In genomic region chr3:58034738-58035511, GRCh38 we compare ENCODE assay signal across 8 cellular contexts. TPM values are rescaled to one million over a fixed set of nuclear protein-coding genes. Genes with fewer than 3 reads are reported as not detected.
DNase-seq lines count a peak whose midpoint lies in the region; ATAC-seq and TF ChIP-seq lines count a peak whose summit lies in the region.

No MANE protein-coding gene starts in this region.

- no peak for TF ChIP-seq EP300 in SK-N-SH (IDR thresholded peaks at IDR 0.05; ENCODE audit: borderline replicate concordance in 1 of 2, low read depth in 1 of 2, low read length in 1 of 2)

- TF ChIP-seq RAD21 in SK-N-SH (IDR thresholded peaks at IDR 0.05; ENCODE audit: low read length), result no peak

- peaks cover 53% of the 10 kb centered on the region for H3K4me1 Mint-ChIP-seq in stimulated activated memory B cell treated with anti-CD40 and anti-IgM and Interleukin-4, amounts not matched to agents 10 μg/mL and 1 μg/mL and 100 μg/mL, for 72 hours

- no peak overlapping the region for H3K4me3 ChIP-seq in SK-N-SH (ENCODE audit: low read depth in 2 of 2, low read length in 1 of 2)

- no peaks in the 10 kb centered on the region for H3K9me3 ChIP-seq in SK-N-SH

- H3F3A ChIP-seq in SK-N-SH (replicated peaks; ENCODE audit: insufficient read depth), result peaks cover 19% of the 10 kb centered on the region

- peak overlapping the region; percentile 50 for H3K4me3 Mint-ChIP-seq in stimulated activated memory B cell treated with anti-CD40 and anti-IgM and Interleukin-4, amounts not matched to agents 10 μg/mL and 1 μg/mL and 100 μg/mL, for 72 hours

- ATAC-seq in GM18499 (IDR thresholded peaks at IDR 0.05; ENCODE audit: insufficient read depth, unreplicated experiment) (peak; percentile 90), GM21515 (IDR thresholded peaks at IDR 0.05; ENCODE audit: unreplicated experiment) (peak; percentile 94), HG03558 (IDR thresholded peaks at IDR 0.05; ENCODE audit: extremely low read depth, unreplicated experiment) (peak; percentile 91)
- peak; percentile 95 for ATAC-seq in stimulated activated memory B cell treated with anti-CD40 and anti-IgM and Interleukin-4, amounts not matched to agents 10 μg/mL and 1 μg/mL and 100 μg/mL, for 72 hours

- no peak for TF ChIP-seq CTCF in SK-N-SH (IDR thresholded peaks at IDR 0.05)

- H2AFZ ChIP-seq in SK-N-SH (ENCODE audit: low read depth), result no peak overlapping the region

- peaks cover 62% of the 10 kb centered on the region for H4K20me1 ChIP-seq in SK-N-SH (ENCODE audit: insufficient read depth)

- peak; percentile 75 for DNase-seq in central memory CD4-positive, alpha-beta T cell
- no peak for DNase-seq in pons (ENCODE audit: low spot score)
- no peak for DNase-seq in SK-N-SH
- DNase-seq in ACHN, result no peak

- peak overlapping the region; percentile 91 for H3K27ac Mint-ChIP-seq in stimulated activated memory B cell treated with anti-CD40 and anti-IgM and Interleukin-4, amounts not matched to agents 10 μg/mL and 1 μg/mL and 100 μg/mL, for 72 hours

- H3K9me2 ChIP-seq in SK-N-SH, result no peaks in the 10 kb centered on the region

- peak overlapping the region in 1 of 2 experiments; percentile 38; a peak in 2 of 4 replicates for H3K27ac ChIP-seq in SK-N-SH (ENCODE audit: low read depth in 2 of 2, low read length in 1 of 2)

- POLR2A ChIA-PET in SK-N-SH (lab: Yijun Ruan, JAX), result no interaction called here

- no peaks in the 10 kb centered on the region for H3K27me3 ChIP-seq in SK-N-SH (ENCODE audit: insufficient read depth)

- no peak overlapping the region for H3K4me2 ChIP-seq in SK-N-SH

- no peaks in the 10 kb centered on the region for H3K36me3 ChIP-seq in SK-N-SH (replicated peaks in 1 of 2; ENCODE audit: control insufficient read depth in 1 of 2, insufficient read depth in 2 of 2, low read length in 1 of 2)

- WGBS in SK-N-SH (ENCODE audit: low lambda C conversion rate), result 80% methylated on average over 6 of the region's 6 CpGs

- peaks cover 8 to 13% of the 10 kb centered on the region in 2 experiments; a peak in 3 of 4 replicates for H3K4me1 ChIP-seq in SK-N-SH (ENCODE audit: control insufficient read depth in 1 of 2, insufficient read depth in 2 of 2, low read depth in 1 of 2, low read length in 1 of 2)

- in situ Hi-C loops in ACHN (cut with HindIII; ENCODE audit: low pct_ligation_motif_present, low pct_unique_long_range_greater_than_20kb, low sequenced_read_pairs), result no loop called here

- peaks cover 100% of the 10 kb centered on the region for H3K79me2 ChIP-seq in SK-N-SH (ENCODE audit: insufficient read depth)

- CTCF ChIA-PET in SK-N-SH (lab: Yijun Ruan, JAX), result interaction anchor here (0.6 to 1.3 kb wide), 2 partner anchors 27 to 233 kb away, joined by 3 to 4 read pairs; no protein-coding TSS in a partner anchor

- no peaks in the 10 kb centered on the region for H3K27me3 Mint-ChIP-seq in stimulated activated memory B cell treated with anti-CD40 and anti-IgM and Interleukin-4, amounts not matched to agents 10 μg/mL and 1 μg/mL and 100 μg/mL, for 72 hours

- no peak overlapping the region for H3K9ac ChIP-seq in SK-N-SH

- no peaks in the 10 kb centered on the region for H3K9me3 Mint-ChIP-seq in stimulated activated memory B cell treated with anti-CD40 and anti-IgM and Interleukin-4, amounts not matched to agents 10 μg/mL and 1 μg/mL and 100 μg/mL, for 72 hours

- H3K36me3 Mint-ChIP-seq in stimulated activated memory B cell treated with anti-CD40 and anti-IgM and Interleukin-4, amounts not matched to agents 10 μg/mL and 1 μg/mL and 100 μg/mL, for 72 hours, result no peaks in the 10 kb centered on the region

TF ChIP-seq in SK-N-SH, 30 proteins besides CTCF, POLR2A, EP300 and RAD21:
- TF ChIP-seq ELF1 (IDR thresholded peaks at IDR 0.05) (no peak), FOXJ3 (CRISPR knock-in tag; IDR thresholded peaks at IDR 0.05) (no peak), FOXM1 (IDR thresholded peaks at IDR 0.05; ENCODE audit: low read depth) (no peak)

RNA-seq across cellular contexts. Expression of gene FLNB, which starts 26.7 kb away (rescaled TPM):
- 115 and 127 TPM in 2 replicates for polyA plus RNA-seq in SK-N-SH (2012; rRNA removed)
- 44.1 and 52.4 TPM in 2 replicates for polyA plus RNA-seq in SK-N-SH (2012; cell fraction: cytosol; rRNA removed)
- polyA plus RNA-seq in SK-N-SH (2012; cell fraction: nucleus; rRNA removed), result 397 and 536 TPM in 2 replicates
